ENCODE assay signal across 13 cellular contexts in genomic region chr11:56932572-56933235, GRCh38. TPM values are rescaled to one million over a fixed set of nuclear protein-coding genes. Genes with fewer than 3 reads are reported as not detected.
A peak's percentile ranks its signal among the peaks of the same experiment; 100 is the strongest.
DNase-seq lines count a peak whose midpoint lies in the region; ATAC-seq and TF ChIP-seq lines count a peak whose summit lies in the region.
"Had no signal": no experiment of that assay in that cellular context is flagged by ENCODE, and none has a peak within 500 bp of the region (broad histone marks: within the 10 kb centered on the region; RNA-seq: fewer than 3 reads in every experiment).

No MANE protein-coding gene starts in this region.

- in situ Hi-C loops in ACHN (cut with HindIII; ENCODE audit: low pct_ligation_motif_present, low pct_unique_long_range_greater_than_20kb, low sequenced_read_pairs), result no loop called here

- ATAC-seq in GM19463 (IDR thresholded peaks at IDR 0.05; ENCODE audit: unreplicated experiment) (peak; percentile 54), foreskin keratinocyte (peak; percentile 98)
- ATAC-seq: natural killer cell treated with Interleukin-12 subunit alpha and Interleukin-12 subunit beta and Interleukin-15 and Interleukin-18, amount 100 ng/mL, for 72 hours had no signal

- H3K4me2 ChIP-seq in SK-N-SH, result no peak overlapping the region

- H3K27ac ChIP-seq in SK-N-SH (ENCODE audit: low read depth in 2 of 2, low read length in 1 of 2) (no peak overlapping the region), foreskin keratinocyte (no peak overlapping the region), substantia nigra (ENCODE audit: low read depth, low read length, poor library complexity, severe bottlenecking) (no peak overlapping the region)

- no peaks in the 10 kb centered on the region for H3K79me2 ChIP-seq in SK-N-SH (ENCODE audit: insufficient read depth)

- H3K4me1 ChIP-seq in SK-N-SH (ENCODE audit: control insufficient read depth in 1 of 2, insufficient read depth in 2 of 2, low read depth in 1 of 2, low read length in 1 of 2) (no peaks in the 10 kb centered on the region), foreskin keratinocyte (peaks cover 13% of the 10 kb centered on the region)

- TF ChIP-seq EP300 in SK-N-SH (IDR thresholded peaks at IDR 0.05; ENCODE audit: borderline replicate concordance in 1 of 2, low read depth in 1 of 2, low read length in 1 of 2), result no peak

- H3K9me2 ChIP-seq in SK-N-SH, result no peaks in the 10 kb centered on the region

- CTCF ChIA-PET in SK-N-SH (lab: Yijun Ruan, JAX), result no interaction called here

- no peaks in the 10 kb centered on the region for H4K20me1 ChIP-seq in SK-N-SH (ENCODE audit: insufficient read depth)

- TF ChIP-seq CTCF in SK-N-SH (IDR thresholded peaks at IDR 0.05), result no peak
- no peak for TF ChIP-seq CTCF in foreskin keratinocyte (conservative IDR thresholded peaks at IDR 0.05)

- no peaks in the 10 kb centered on the region for H3K9me3 ChIP-seq in SK-N-SH

- H3K36me3 ChIP-seq in SK-N-SH (replicated peaks in 1 of 2; ENCODE audit: control insufficient read depth in 1 of 2, insufficient read depth in 2 of 2, low read length in 1 of 2), result no peaks in the 10 kb centered on the region

- POLR2A ChIA-PET in SK-N-SH (lab: Yijun Ruan, JAX), result no interaction called here

- no peaks in the 10 kb centered on the region for H3K27me3 ChIP-seq in SK-N-SH (ENCODE audit: insufficient read depth)
- H3K27me3 ChIP-seq in foreskin keratinocyte, result no peaks in the 10 kb centered on the region

- 40% methylated on average over 5 of the region's 5 CpGs for WGBS in SK-N-SH (ENCODE audit: low lambda C conversion rate)

- H3K4me3 ChIP-seq in SK-N-SH (ENCODE audit: low read depth in 2 of 2, low read length in 1 of 2), result no peak overlapping the region

- H2AFZ ChIP-seq in SK-N-SH (ENCODE audit: low read depth), result no peak overlapping the region

- no peak overlapping the region for H3K9ac ChIP-seq in SK-N-SH

- no peaks in the 10 kb centered on the region for H3F3A ChIP-seq in SK-N-SH (replicated peaks; ENCODE audit: insufficient read depth)

- DNase-seq in ACHN (peak; percentile 83), SK-N-SH (no peak), foreskin keratinocyte (peak; percentile 92 to 96), OCI-M2 (lab: John Stamatoyannopoulos, UW; ENCODE audit: unreplicated experiment) (no peak), SHP77 treated with DMSO at 0.1 percent for 48 hours (lab: John Stamatoyannopoulos, UW) (no peak), NCI-H69 (lab: John Stamatoyannopoulos, UW) (no peak), substantia nigra (lab: John Stamatoyannopoulos, UW) (no peak)
- DNase-seq: NCI-H187; stimulated activated CD4-positive, alpha-beta T cell treated with anti-CD3 and anti-CD28 coated beads, Interleukin-1b, Interleukin-23, amount 100 ng/mL, for 48 hours had no signal

- TF ChIP-seq RAD21 in SK-N-SH (IDR thresholded peaks at IDR 0.05; ENCODE audit: low read length), result no peak

TF ChIP-seq in SK-N-SH, 30 proteins besides CTCF, POLR2A, EP300 and RAD21:
- 0 out of 2 replicates have a peak, but pooled peaks have one; percentile 10 for TF ChIP-seq PBX3 (IDR thresholded peaks at IDR 0.05)
- TF ChIP-seq POLR2AphosphoS5 (IDR thresholded peaks at IDR 0.05; ENCODE audit: low read depth, low read length), result no peak
- no peak for TF ChIP-seq MEF2A (IDR thresholded peaks at IDR 0.05; ENCODE audit: borderline replicate concordance, low read depth)
- TF ChIP-seq MXI1 (IDR thresholded peaks at IDR 0.05; ENCODE audit: low read depth, low read length), result no peak
- TF ChIP-seq JUND (IDR thresholded peaks at IDR 0.05), result peak; percentile 39
- TF ChIP-seq FOSL2 (IDR thresholded peaks at IDR 0.05; ENCODE audit: borderline replicate concordance, low read depth), result peak; percentile 73
- no peak for TF ChIP-seq TCF12 (IDR thresholded peaks at IDR 0.05)
- TF ChIP-seq IRF3 (IDR thresholded peaks at IDR 0.05; ENCODE audit: low read depth, low read length), result no peak
TF ChIP-seq in SK-N-SH: peak in this region for 3.

RNA-seq across cellular contexts. Expression of gene OR5AK2, which starts 56.0 kb away (rescaled TPM):
- polyA plus RNA-seq in SK-N-SH (2012; rRNA removed) (not detected in 2 replicates), foreskin keratinocyte (not detected in 2 replicates)
- not detected in 2 replicates for polyA plus RNA-seq in SK-N-SH (2012; cell fraction: cytosol; rRNA removed)
- polyA plus RNA-seq in SK-N-SH (2012; cell fraction: nucleus; rRNA removed), result not detected in 2 replicates
- total RNA-seq in foreskin keratinocyte, result not detected in 2 replicates
- total RNA-seq: chondrocyte; natural killer cell treated with Interleukin-12 subunit alpha and Interleukin-12 subunit beta and Interleukin-15 and Interleukin-18, amount 100 ng/mL, for 72 hours; temporal lobe had no signal

Comparison
In these comparisons a context has a peak if more than half of its experiments do, and no peak if none do; other contexts are left out.
1. DNase-seq: peak in ACHN (single experiment) and foreskin keratinocyte (2 of 2); none in SK-N-SH (single experiment), OCI-M2 (single experiment), SHP77 treated with DMSO at 0.1 percent for 48 hours (single experiment), NCI-H69 (single experiment) and substantia nigra (0 of 49).